ENCODE assay signal across 11 cellular contexts in genomic region chr9:99127372-99128132, GRCh38. TPM values are rescaled to one million over a fixed set of nuclear protein-coding genes. Genes with fewer than 3 reads are reported as not detected.
DNase-seq lines count a peak whose midpoint lies in the region; ATAC-seq lines count a peak whose summit lies in the region.
"Had no signal": no experiment of that assay in that cellular context is flagged by ENCODE, and none has a peak within 500 bp of the region (broad histone marks: within the 10 kb centered on the region; RNA-seq: fewer than 3 reads in every experiment).

No MANE protein-coding gene starts in this region.

- peaks cover 0 to 2% of the 10 kb centered on the region in 2 donors for H3K9me3 Mint-ChIP-seq in activated T-cell treated with anti-CD3 and anti-CD28 coated beads, Interleukin-2, amount 50 U/mL, for 72 hours
- no peaks in the 10 kb centered on the region for H3K9me3 Mint-ChIP-seq in central memory CD8-positive, alpha-beta T cell
- no peaks in the 10 kb centered on the region for H3K9me3 Mint-ChIP-seq in stimulated activated naive CD8-positive, alpha-beta T cell treated with anti-CD3 and anti-CD28 coated beads, Interleukin-15, Interleukin-2, amounts not matched to agents 100 ng/mL and 50 ng/mL, for 24 hours
- H3K9me3 Mint-ChIP-seq: nephron had no signal

- peak overlapping the region; percentile 11 for H3K27ac Mint-ChIP-seq in activated T-cell treated with anti-CD3 and anti-CD28 coated beads, Interleukin-2, amount 50 U/mL, for 72 hours
- H3K27ac Mint-ChIP-seq in central memory CD8-positive, alpha-beta T cell (ENCODE audit: low read depth): no peak overlapping the region
- H3K27ac Mint-ChIP-seq in stimulated activated naive CD8-positive, alpha-beta T cell treated with anti-CD3 and anti-CD28 coated beads, Interleukin-15, Interleukin-2, amounts not matched to agents 100 ng/mL and 50 ng/mL, for 24 hours: peak overlapping the region; percentile 19
- H3K27ac Mint-ChIP-seq: nephron had no signal

- H3K27me3 Mint-ChIP-seq in activated T-cell treated with anti-CD3 and anti-CD28 coated beads, Interleukin-2, amount 50 U/mL, for 72 hours (ENCODE audit: low read depth): no peaks in the 10 kb centered on the region
- no peaks in the 10 kb centered on the region for H3K27me3 Mint-ChIP-seq in central memory CD8-positive, alpha-beta T cell
- no peaks in the 10 kb centered on the region for H3K27me3 Mint-ChIP-seq in stimulated activated naive CD8-positive, alpha-beta T cell treated with anti-CD3 and anti-CD28 coated beads, Interleukin-15, Interleukin-2, amounts not matched to agents 100 ng/mL and 50 ng/mL, for 24 hours

- peak; percentile 80 to 85 for ATAC-seq in activated T-cell treated with anti-CD3 and anti-CD28 coated beads, Interleukin-2, amount 50 U/mL, for 72 hours (replicated peaks in 1 of 2)
- ATAC-seq in central memory CD8-positive, alpha-beta T cell (replicated peaks; ENCODE audit: extremely low read depth, poor library complexity, severe bottlenecking): no peak

- peaks cover 8 to 15% of the 10 kb centered on the region in 2 donors for H3K36me3 Mint-ChIP-seq in activated T-cell treated with anti-CD3 and anti-CD28 coated beads, Interleukin-2, amount 50 U/mL, for 72 hours (ENCODE audit: insufficient read depth in 2 of 2)
- H3K36me3 Mint-ChIP-seq in central memory CD8-positive, alpha-beta T cell (ENCODE audit: insufficient read depth): peaks cover 25% of the 10 kb centered on the region
- H3K36me3 Mint-ChIP-seq in stimulated activated naive CD8-positive, alpha-beta T cell treated with anti-CD3 and anti-CD28 coated beads, Interleukin-15, Interleukin-2, amounts not matched to agents 100 ng/mL and 50 ng/mL, for 24 hours (ENCODE audit: low read depth): peaks cover 19% of the 10 kb centered on the region

- peak in 1 of 2 donors; percentile 9 for DNase-seq in activated T-cell treated with anti-CD3 and anti-CD28 coated beads, Interleukin-2, amount 50 U/mL, for 72 hours
- no peak for DNase-seq in activated T-cell treated with anti-CD3 and anti-CD28 coated beads for 4 hours
- peak; percentile 32 for DNase-seq in HPDE6-E6E7 (ENCODE audit: extremely low spot score)
- no peak for DNase-seq in central memory CD8-positive, alpha-beta T cell (ENCODE audit: low spot score in 2 of 2)
- DNase-seq in mesenteric fat pad (ENCODE audit: low spot score): no peak
- DNase-seq in NCI-H526 treated with DMSO at 0.1 percent for 48 hours (lab: John Stamatoyannopoulos, UW): no peak
- DNase-seq in HuH-7 (ENCODE audit: low spot score): no peak
- DNase-seq: anterior cingulate cortex, NCI-H187 had no signal

- H3K4me1 Mint-ChIP-seq in activated T-cell treated with anti-CD3 and anti-CD28 coated beads, Interleukin-2, amount 50 U/mL, for 72 hours (ENCODE audit: low read depth): peaks cover 91% of the 10 kb centered on the region
- peaks cover 81% of the 10 kb centered on the region for H3K4me1 Mint-ChIP-seq in central memory CD8-positive, alpha-beta T cell
- peaks cover 95% of the 10 kb centered on the region for H3K4me1 Mint-ChIP-seq in stimulated activated naive CD8-positive, alpha-beta T cell treated with anti-CD3 and anti-CD28 coated beads, Interleukin-15, Interleukin-2, amounts not matched to agents 100 ng/mL and 50 ng/mL, for 24 hours (ENCODE audit: low read depth)

- H3K4me3 Mint-ChIP-seq in activated T-cell treated with anti-CD3 and anti-CD28 coated beads, Interleukin-2, amount 50 U/mL, for 72 hours: peak overlapping the region; percentile 13 to 60
- H3K4me3 Mint-ChIP-seq in central memory CD8-positive, alpha-beta T cell: peak overlapping the region; percentile 23
- no peak overlapping the region for H3K4me3 Mint-ChIP-seq in stimulated activated naive CD8-positive, alpha-beta T cell treated with anti-CD3 and anti-CD28 coated beads, Interleukin-15, Interleukin-2, amounts not matched to agents 100 ng/mL and 50 ng/mL, for 24 hours
- H3K4me3 Mint-ChIP-seq: nephron had no signal

RNA-seq across cellular contexts. Expression of gene TGFBR1, which starts 22.6 kb away (rescaled TPM):
- total RNA-seq in activated T-cell treated with anti-CD3 and anti-CD28 coated beads, Interleukin-2, amount 50 U/mL, for 72 hours: 10 to 100 TPM; 31.0 to 33.5 TPM
- total RNA-seq in mesenteric fat pad: 56.2 TPM
